8 cellular contexts compared by ENCODE assay signal in the genomic region with DNA sequence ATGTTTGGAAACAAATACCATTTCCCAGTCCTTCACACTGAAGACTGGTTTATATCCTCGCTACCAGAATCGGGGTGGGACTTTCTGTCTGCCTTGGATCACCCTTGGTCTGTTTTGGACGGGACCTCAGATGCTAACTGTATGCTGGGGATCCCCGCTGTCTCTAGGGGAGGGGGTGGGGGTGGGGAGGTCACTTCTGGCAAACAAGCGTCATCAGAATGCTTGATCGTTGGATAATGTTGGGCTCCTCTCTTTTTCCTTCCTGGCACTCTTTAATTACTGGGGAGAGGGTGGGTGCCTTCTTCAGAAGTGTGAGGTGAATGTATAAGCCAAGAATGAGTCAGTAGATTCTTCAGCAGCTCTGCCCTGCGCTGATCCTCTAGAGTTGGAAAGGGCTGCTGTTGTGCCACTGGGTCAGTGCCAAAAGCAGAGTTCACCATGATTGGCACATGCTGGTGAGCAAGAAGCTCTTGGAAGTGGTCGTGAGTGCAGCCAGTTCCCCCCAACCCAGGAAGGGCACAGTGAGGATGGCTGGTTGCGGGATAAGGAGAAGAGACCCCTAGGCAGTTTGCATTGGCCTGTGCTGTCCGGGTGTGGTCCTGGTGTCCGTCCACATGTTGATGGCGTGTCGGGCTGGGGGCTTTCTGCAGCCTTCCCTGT. TPM values are rescaled to one million over a fixed set of nuclear protein-coding genes. Genes with fewer than 3 reads are reported as not detected.
DNase-seq lines count a peak whose midpoint lies in the region.

No MANE protein-coding gene starts in this region.

- peak; percentile 20 for DNase-seq in HT1080 (ENCODE audit: low read depth)
- DNase-seq in DMS53 treated with DMSO at 0.1 percent for 48 hours (lab: John Stamatoyannopoulos, UW; ENCODE audit: unreplicated experiment): no peak
- DNase-seq in NCI-H1694 (lab: John Stamatoyannopoulos, UW): no peak
- no peak for DNase-seq in D341Med (ENCODE audit: low spot score)
- DNase-seq in NOMO-1 (lab: John Stamatoyannopoulos, UW; ENCODE audit: unreplicated experiment in 2 of 2): no peak

- peaks cover 15% of the 10 kb centered on the region for H3K79me2 ChIP-seq in ACC112 (ENCODE audit: control insufficient read depth, insufficient read depth, low read length, unreplicated experiment)

- H3K27ac ChIP-seq in ACC112 (ENCODE audit: low read depth, low read length) (peak overlapping the region; percentile 92), cingulate gyrus (ENCODE audit: low read depth, low read length) (peak overlapping the region; percentile 88), muscle layer of colon (ENCODE audit: low read depth, low read length) (peak overlapping the region; percentile 89)

- H3K4me1 ChIP-seq in ACC112 (ENCODE audit: control insufficient read depth, insufficient read depth, low read length, unreplicated experiment): peaks cover 26% of the 10 kb centered on the region
- H3K4me1 ChIP-seq in muscle layer of colon (ENCODE audit: insufficient read depth, low read length): peaks cover 36% of the 10 kb centered on the region

- H3K36me3 ChIP-seq in ACC112 (ENCODE audit: insufficient read depth, low read length): no peaks in the 10 kb centered on the region
- no peaks in the 10 kb centered on the region for H3K36me3 ChIP-seq in muscle layer of colon (ENCODE audit: insufficient read depth, low read length)

- H3K9ac ChIP-seq in muscle layer of colon (ENCODE audit: low read length): peak overlapping the region; percentile 74

- H3K4me3 ChIP-seq in ACC112 (ENCODE audit: low read depth, low read length): peak overlapping the region; percentile 19; the same call in 1 of the 2 replicates
- H3K4me3 ChIP-seq in muscle layer of colon (ENCODE audit: low read depth in 1 of 2, low read length in 2 of 2): peak overlapping the region in 1 of 2 donors; percentile 34

- no peaks in the 10 kb centered on the region for H3K9me3 ChIP-seq in muscle layer of colon (ENCODE audit: low read length)

- no peaks in the 10 kb centered on the region for H3K27me3 ChIP-seq in ACC112 (ENCODE audit: insufficient read depth, low read length)
- no peaks in the 10 kb centered on the region for H3K27me3 ChIP-seq in muscle layer of colon (ENCODE audit: control insufficient read depth in 1 of 2, insufficient read depth in 2 of 2, low read length in 2 of 2)

- H2AFZ ChIP-seq in ACC112 (ENCODE audit: low read length, unreplicated experiment): no peak overlapping the region

RNA-seq across cellular contexts. Expression of gene DGKD, which starts 32.2 kb away (rescaled TPM):
- 14.1 and 14.8 TPM in 2 replicates for total RNA-seq in HT1080 (2014; rRNA removed; shearing (Covaris generic))
- polyA plus RNA-seq in HT1080 (2015; cell fraction: cytosol; rRNA removed): 14.1 and 16.9 TPM in 2 replicates
- polyA plus RNA-seq in HT1080 (2015; cell fraction: nucleus; rRNA removed): 56.8 and 57.9 TPM in 2 replicates
